In genomic region chr3:43998841-43999805, GRCh38 we compare ENCODE assay signal across 1 cellular context.
TF ChIP-seq lines count a peak whose summit lies in the region.

No MANE protein-coding gene starts in this region.

TF ChIP-seq in HEK293, 187 proteins besides CTCF, POLR2A, EP300 and RAD21 (continued from another document):
- TF ChIP-seq PRDM10 (tag by site-specific recombination; IDR thresholded peaks at IDR 0.05) (peak; percentile 93), ZBTB17 (tag by site-specific recombination; IDR thresholded peaks at IDR 0.05) (no peak), ZNF629 (tag by site-specific recombination; IDR thresholded peaks at IDR 0.05) (no peak), ZNF610 (tag by site-specific recombination; IDR thresholded peaks at IDR 0.05; ENCODE audit: borderline replicate concordance) (no peak), EGR2 (tag by site-specific recombination; IDR thresholded peaks at IDR 0.05; ENCODE audit: low read depth) (peak; percentile 40; the same call in 1 of the 2 replicates), ZNF626 (tag by site-specific recombination; IDR thresholded peaks at IDR 0.05) (no peak)
